1 cellular context compared by ENCODE assay signal in the genomic region with DNA sequence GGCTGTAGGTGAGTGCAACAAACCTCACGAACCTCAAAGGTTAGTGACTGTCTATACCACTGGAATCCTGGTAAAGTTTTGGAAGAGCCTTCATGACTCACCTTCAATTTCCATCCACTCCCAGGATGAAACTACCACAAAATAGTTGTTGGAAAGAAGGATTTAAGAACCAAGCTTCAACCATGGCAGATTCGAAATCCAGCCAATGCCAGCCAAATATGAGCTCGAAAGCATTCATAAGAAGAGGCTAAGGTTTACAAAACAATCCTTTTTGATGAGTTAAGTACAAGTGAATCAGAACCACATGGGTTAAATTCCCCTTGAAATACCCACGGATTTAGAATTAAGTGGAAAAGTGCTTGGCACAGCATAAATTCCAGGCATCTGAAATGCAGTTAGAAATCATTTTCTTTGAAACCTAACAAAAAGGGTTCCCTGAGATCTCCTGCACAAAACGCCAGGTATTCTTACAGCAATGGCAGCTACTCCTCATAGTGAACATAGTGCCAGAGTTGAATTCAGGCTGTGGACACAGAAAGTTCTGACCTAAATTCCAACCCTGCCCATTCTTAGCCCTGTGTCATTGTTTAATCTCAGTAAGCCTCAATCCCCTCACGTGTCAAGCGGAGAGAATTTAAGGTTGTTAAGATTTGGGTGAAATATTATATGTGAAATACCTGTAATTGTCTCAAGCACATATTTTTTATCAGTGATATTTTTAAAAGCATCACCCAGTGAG.
TF ChIP-seq lines count a peak whose summit lies in the region.

No MANE protein-coding gene starts in this region.

TF ChIP-seq in HepG2, 621 proteins besides CTCF, POLR2A, EP300 and RAD21:
- peak; percentile 66; the same call in 1 of the 2 replicates for TF ChIP-seq MAFF (IDR thresholded peaks at IDR 0.05; ENCODE audit: low read depth, low read length)
- TF ChIP-seq MAFK (conservative IDR thresholded peaks at IDR 0.05 in 1 of 2, IDR thresholded peaks at IDR 0.05 in 1 of 2; ENCODE audit: low read length in 2 of 2): peak; percentile 65 to 82
- no peak for TF ChIP-seq ZMYM3 (CRISPR knock-in tag; IDR thresholded peaks at IDR 0.05)
- no peak for TF ChIP-seq ZNF737 (CRISPR knock-in tag; IDR thresholded peaks at IDR 0.05; ENCODE audit: borderline replicate concordance)
